Comparison of ENCODE assay signal across 12 cellular contexts in the genomic region with DNA sequence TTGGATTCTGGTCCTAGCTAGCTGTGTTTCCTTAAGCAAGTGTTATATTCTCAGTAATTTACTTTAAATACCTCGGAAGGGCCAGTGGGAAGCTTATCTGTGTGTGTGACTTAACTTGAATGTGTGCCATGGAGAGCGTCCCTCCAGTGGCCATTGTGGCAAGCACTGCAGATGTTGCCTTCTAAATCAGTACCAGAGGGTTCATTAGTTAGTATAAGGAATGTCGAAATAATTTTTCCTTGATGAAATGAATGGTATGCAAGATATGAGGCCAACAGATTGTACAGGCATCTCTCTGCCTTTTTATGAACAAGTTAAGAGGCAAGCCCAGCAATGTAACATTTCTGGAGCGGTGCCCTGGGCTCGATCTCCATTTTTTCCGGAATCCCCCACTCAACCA. TPM values are rescaled to one million over a fixed set of nuclear protein-coding genes. Genes with fewer than 3 reads are reported as not detected.
DNase-seq lines count a peak whose midpoint lies in the region; ATAC-seq and TF ChIP-seq lines count a peak whose summit lies in the region.
"Had no signal": no experiment of that assay in that cellular context is flagged by ENCODE, and none has a peak within 500 bp of the region (broad histone marks: within the 10 kb centered on the region; RNA-seq: fewer than 3 reads in every experiment).

No MANE protein-coding gene starts in this region.

- H3K4me3 ChIP-seq in BE2C (ENCODE audit: low read depth, low read length) (no peak overlapping the region), fibroblast of lung (replicated peaks in 1 of 4; ENCODE audit: control extremely low read depth in 1 of 4, insufficient read depth in 1 of 4, low read depth in 3 of 4, low read length in 4 of 4) (no peak overlapping the region)

- H3K27me3 ChIP-seq in BE2C (no peaks in the 10 kb centered on the region), fibroblast of lung (ENCODE audit: control insufficient read depth, insufficient read depth, low read length) (no peaks in the 10 kb centered on the region)

- no peak overlapping the region for H3K27ac ChIP-seq in fibroblast of lung (ENCODE audit: insufficient read depth, low read length)

- H3K36me3 Mint-ChIP-seq in activated naive CD8-positive, alpha-beta T cell treated with anti-CD3 and anti-CD28 coated beads for 36 hours: no peaks in the 10 kb centered on the region
- H3K36me3 Mint-ChIP-seq: natural killer cell had no signal

- no peaks in the 10 kb centered on the region for H3K36me3 ChIP-seq in BE2C
- H3K36me3 ChIP-seq in fibroblast of lung (ENCODE audit: control insufficient read depth, insufficient read depth, low read length): no peaks in the 10 kb centered on the region

- H3K9ac ChIP-seq in fibroblast of lung (ENCODE audit: insufficient read depth, low read length): no peak overlapping the region

- H3K4me1 Mint-ChIP-seq in activated naive CD8-positive, alpha-beta T cell treated with anti-CD3 and anti-CD28 coated beads for 36 hours: no peaks in the 10 kb centered on the region
- H3K4me1 Mint-ChIP-seq: natural killer cell had no signal

- H3K4me2 ChIP-seq in fibroblast of lung (ENCODE audit: extremely low read depth, insufficient read depth, low read length): no peak overlapping the region

- H4K20me1 ChIP-seq in fibroblast of lung (ENCODE audit: control insufficient read depth, extremely low read depth, insufficient read depth, low read length): no peaks in the 10 kb centered on the region

- peaks cover 7% of the 10 kb centered on the region for H3K4me1 ChIP-seq in BE2C
- no peaks in the 10 kb centered on the region for H3K4me1 ChIP-seq in fibroblast of lung (ENCODE audit: control insufficient read depth, extremely low read depth, insufficient read depth, low read length)

- DNase-seq in BE2C: no peak
- DNase-seq in RKO (ENCODE audit: low spot score): peak; percentile 16
- DNase-seq in fibroblast of lung (ENCODE audit: low read depth in 2 of 2): peak; percentile 58 to 80
- peak; percentile 56 for DNase-seq in myocyte (ENCODE audit: low read depth)
- DNase-seq in NCI-H1930 (lab: John Stamatoyannopoulos, UW): no peak
- DNase-seq in activated naive CD8-positive, alpha-beta T cell treated with anti-CD3 and anti-CD28 coated beads for 36 hours: no peak
- DNase-seq in mucosa of gallbladder (ENCODE audit: low spot score): no peak
- DNase-seq: head of caudate nucleus, natural killer cell, substantia nigra, T-helper 2 cell had no signal

- no peaks in the 10 kb centered on the region for H3K9me3 ChIP-seq in BE2C
- no peaks in the 10 kb centered on the region for H3K9me3 ChIP-seq in fibroblast of lung (ENCODE audit: control insufficient read depth, insufficient read depth, low read depth, low read length)

- no peaks in the 10 kb centered on the region for H3K79me2 ChIP-seq in fibroblast of lung (ENCODE audit: control insufficient read depth, insufficient read depth, low read length)

- peak; percentile 42 for TF ChIP-seq CTCF in BE2C (IDR thresholded peaks at IDR 0.05; ENCODE audit: low read depth, low read length)
- peak; percentile 30 to 31 for TF ChIP-seq CTCF in fibroblast of lung (conservative IDR thresholded peaks at IDR 0.05 in 1 of 2, IDR thresholded peaks at IDR 0.05 in 1 of 2; ENCODE audit: low read depth in 1 of 2, low read length in 2 of 2)

- ATAC-seq in GM19023 (IDR thresholded peaks at IDR 0.05; ENCODE audit: unreplicated experiment): no peak
- ATAC-seq: natural killer cell had no signal

- H3K27ac Mint-ChIP-seq in activated naive CD8-positive, alpha-beta T cell treated with anti-CD3 and anti-CD28 coated beads for 36 hours: no peak overlapping the region
- H3K27ac Mint-ChIP-seq: natural killer cell had no signal

- no peak overlapping the region for H2AFZ ChIP-seq in fibroblast of lung (ENCODE audit: low read length)

- no peak overlapping the region for H3K4me3 Mint-ChIP-seq in activated naive CD8-positive, alpha-beta T cell treated with anti-CD3 and anti-CD28 coated beads for 36 hours
- H3K4me3 Mint-ChIP-seq: natural killer cell had no signal

- H3K27me3 Mint-ChIP-seq in activated naive CD8-positive, alpha-beta T cell treated with anti-CD3 and anti-CD28 coated beads for 36 hours: no peaks in the 10 kb centered on the region

- H3K9me3 Mint-ChIP-seq in activated naive CD8-positive, alpha-beta T cell treated with anti-CD3 and anti-CD28 coated beads for 36 hours: no peaks in the 10 kb centered on the region
- H3K9me3 Mint-ChIP-seq: natural killer cell had no signal

RNA-seq across cellular contexts. Expression of a gene that starts 52.0 kb away (rescaled TPM):
- polyA plus RNA-seq in BE2C (2012; ENCODE audit: insufficient read depth, insufficient read length, low read depth): 1.1 TPM
- 3.5 and 3.9 TPM in 2 replicates for total RNA-seq in fibroblast of lung
- 3.1 and 5.0 TPM in 2 replicates for polyA plus RNA-seq in fibroblast of lung
- 1.7 and 2.7 TPM in 2 replicates for polyA plus RNA-seq in fibroblast of lung (2012)
- polyA minus RNA-seq in fibroblast of lung (ENCODE audit: low replicate concordance): 0.20 and 0.41 TPM in 2 replicates
- 1.5 and 2.1 TPM in 2 replicates for total RNA-seq in myocyte
- 2.2 TPM for polyA plus RNA-seq in myocyte (2012)
- 1 to 10 TPM; 1.1 to 1.3 TPM for total RNA-seq in activated naive CD8-positive, alpha-beta T cell treated with anti-CD3 and anti-CD28 coated beads for 36 hours
- 2.3 TPM for total RNA-seq in mucosa of gallbladder

RNA-seq across cellular contexts. Expression of a gene that starts 52.5 kb away (rescaled TPM):
- polyA plus RNA-seq in BE2C (2012; ENCODE audit: insufficient read depth, insufficient read length, low read depth): 47.6 TPM
- 210 and 277 TPM in 2 replicates for total RNA-seq in fibroblast of lung
- polyA plus RNA-seq in fibroblast of lung: 107 and 122 TPM in 2 replicates
- polyA plus RNA-seq in fibroblast of lung (2012): 108 and 130 TPM in 2 replicates
- polyA minus RNA-seq in fibroblast of lung (ENCODE audit: low replicate concordance): 206 and 232 TPM in 2 replicates
- total RNA-seq in myocyte: 167 and 173 TPM in 2 replicates
- polyA plus RNA-seq in myocyte (2012): 91.2 TPM
- 100 to 1,000 TPM; 227 to 262 TPM for total RNA-seq in activated naive CD8-positive, alpha-beta T cell treated with anti-CD3 and anti-CD28 coated beads for 36 hours
- total RNA-seq in mucosa of gallbladder: 204 TPM

Comparison
In these comparisons a context has a peak if more than half of its experiments do, and no peak if none do; other contexts are left out.
1. DNase-seq: peak in RKO (single experiment), fibroblast of lung (2 of 2) and myocyte (single experiment); none in BE2C (single experiment), NCI-H1930 (0 of 2), activated naive CD8-positive, alpha-beta T cell treated with anti-CD3 and anti-CD28 coated beads for 36 hours (single experiment) and mucosa of gallbladder (single experiment).